In genomic region chr15:51736646-51737537, GRCh38 we compare ENCODE assay signal across 8 cellular contexts. TPM values are rescaled to one million over a fixed set of nuclear protein-coding genes. Genes with fewer than 3 reads are reported as not detected.
DNase-seq lines count a peak whose midpoint lies in the region; ATAC-seq and TF ChIP-seq lines count a peak whose summit lies in the region.

No MANE protein-coding gene starts in this region.

- TF ChIP-seq CTCF in BJ (IDR thresholded peaks at IDR 0.05; ENCODE audit: insufficient read depth, low read depth, low read length) = no peak
- no peak for TF ChIP-seq CTCF in left ventricle myocardium inferior (IDR thresholded peaks at IDR 0.05; ENCODE audit: borderline replicate concordance)
- TF ChIP-seq CTCF in psoas muscle (IDR thresholded peaks at IDR 0.05) = no peak

- POLR2A ChIA-PET in BJ (lab: Charles Lee) = no interaction called here

- H3K27me3 ChIP-seq in BJ (ENCODE audit: control insufficient read depth, insufficient read depth, low read length) (no peaks in the 10 kb centered on the region), left ventricle myocardium inferior (ENCODE audit: low read depth) (no peaks in the 10 kb centered on the region), psoas muscle (ENCODE audit: insufficient read depth in 3 of 3, low read length in 2 of 3) (no peaks in the 10 kb centered on the region)

- H3K36me3 ChIP-seq in BJ (ENCODE audit: control insufficient read depth, insufficient read depth, low read length) = no peaks in the 10 kb centered on the region
- no peaks in the 10 kb centered on the region for H3K36me3 ChIP-seq in left ventricle myocardium inferior
- H3K36me3 ChIP-seq in psoas muscle (ENCODE audit: insufficient read depth in 1 of 2, low read depth in 1 of 2) = no peaks in the 10 kb centered on the region

- CTCF ChIA-PET in BJ (lab: Yijun Ruan, JAX) = interaction anchor here (0.7 to 3.1 kb wide), 6 partner anchors 9 to 205 kb away, joined by 3 to 15 read pairs (median 5); no protein-coding TSS in a partner anchor

- ATAC-seq in GM19025 (IDR thresholded peaks at IDR 0.05; ENCODE audit: low read depth, unreplicated experiment) = peak; percentile 28
- peak; percentile 38 for ATAC-seq in HG03342 (IDR thresholded peaks at IDR 0.05; ENCODE audit: unreplicated experiment)
- ATAC-seq in activated naive CD4-positive, alpha-beta T cell treated with anti-CD3 and anti-CD28 coated beads, Interleukin-2, amount 50 U/mL, for 72 hours = peak; percentile 53 to 59
- peak; percentile 68 to 82 (median 76) for ATAC-seq in psoas muscle

- H3K36me3 Mint-ChIP-seq in activated naive CD4-positive, alpha-beta T cell treated with anti-CD3 and anti-CD28 coated beads, Interleukin-2, amount 50 U/mL, for 72 hours = peaks cover 4 to 11% of the 10 kb centered on the region in 2 donors

- WGBS in psoas muscle, 3 donors = 1 to 4% (median 1%) methylated on average over 46 to 74 of the region's 74 CpGs

- no peaks in the 10 kb centered on the region for H3K9me3 Mint-ChIP-seq in activated naive CD4-positive, alpha-beta T cell treated with anti-CD3 and anti-CD28 coated beads, Interleukin-2, amount 50 U/mL, for 72 hours

- H3K9me3 ChIP-seq in left ventricle myocardium inferior (replicated peaks) (no peaks in the 10 kb centered on the region), psoas muscle (no peaks in the 10 kb centered on the region)

- peak overlapping the region; percentile 69 to 73 for H3K27ac Mint-ChIP-seq in activated naive CD4-positive, alpha-beta T cell treated with anti-CD3 and anti-CD28 coated beads, Interleukin-2, amount 50 U/mL, for 72 hours

- intact Hi-C loops in left ventricle myocardium inferior (cut with micrococcal nuclease) = no loop called here
- intact Hi-C loops in psoas muscle (cut with DNase I) = no loop called here

- H3K4me3 ChIP-seq in BJ (ENCODE audit: low read depth, low read length) = peak overlapping the region; percentile 61
- H3K4me3 ChIP-seq in left ventricle myocardium inferior = peak overlapping the region; percentile 82
- H3K4me3 ChIP-seq in psoas muscle = peak overlapping the region; percentile 87

- DNase-seq in BJ (ENCODE audit: low read depth) = no peak
- DNase-seq in RKO (ENCODE audit: low spot score) = peak; percentile 53
- DNase-seq in activated naive CD4-positive, alpha-beta T cell treated with anti-CD3 and anti-CD28 coated beads, Interleukin-2, amount 50 U/mL, for 72 hours (ENCODE audit: low spot score in 2 of 2) = peak; percentile 48 to 64
- DNase-seq in left ventricle myocardium inferior = peak; percentile 53
- DNase-seq in psoas muscle = peak; percentile 44 to 75
- DNase-seq in epidermal melanocyte (ENCODE audit: insufficient read length, low spot score) = no peak

- H3K4me1 ChIP-seq in left ventricle myocardium inferior (peaks cover 40% of the 10 kb centered on the region), psoas muscle (peaks cover 40% of the 10 kb centered on the region)

- H3K27ac ChIP-seq in left ventricle myocardium inferior (replicated peaks) (peak overlapping the region; percentile 92), psoas muscle (peak overlapping the region; percentile 90)

RNA-seq across cellular contexts. Expression of gene LYSMD2, which starts 0.6 kb away (rescaled TPM):
- 3.4 and 5.8 TPM in 2 replicates for polyA plus RNA-seq in BJ (2011; rRNA removed)
- polyA minus RNA-seq in BJ (2011; rRNA and poly(A)+ RNA removed) = 0.43 and 0.82 TPM in 2 replicates
- 10 to 100 TPM; 10.7 to 16.5 TPM for total RNA-seq in activated naive CD4-positive, alpha-beta T cell treated with anti-CD3 and anti-CD28 coated beads, Interleukin-2, amount 50 U/mL, for 72 hours
- 4.2 TPM for total RNA-seq in left ventricle myocardium inferior
- total RNA-seq in psoas muscle = 10 to 100 TPM in 2 of 4 donors, 1 to 10 TPM in 2; 5.6 to 16.8 (median 9.8) TPM
- polyA plus RNA-seq in psoas muscle = 1 to 10 TPM; 4.3 to 9.7 (median 6.8) TPM

RNA-seq across cellular contexts. Expression of gene TMOD2, which starts 14.5 kb away (rescaled TPM):
- 1.1 and 2.2 TPM in 2 replicates for polyA plus RNA-seq in BJ (2011; rRNA removed)
- polyA minus RNA-seq in BJ (2011; rRNA and poly(A)+ RNA removed) = 0.81 and 1.5 TPM in 2 replicates
- 1 to 10 TPM; 2.8 to 3.6 TPM for total RNA-seq in activated naive CD4-positive, alpha-beta T cell treated with anti-CD3 and anti-CD28 coated beads, Interleukin-2, amount 50 U/mL, for 72 hours
- total RNA-seq in left ventricle myocardium inferior = 5.1 TPM
- 1 to 10 TPM; 2.1 to 5.8 (median 2.1) TPM for total RNA-seq in psoas muscle
- polyA plus RNA-seq in psoas muscle = 1 to 10 TPM in 1 of 3 donors, under 1 TPM in 2; 0.49 to 2.6 (median 0.82) TPM

RNA-seq across cellular contexts. Expression of gene SCG3, which starts 55.6 kb away (rescaled TPM):
- polyA plus RNA-seq in BJ (2011; rRNA removed) = not detected in 2 replicates
- not detected in 2 replicates for polyA minus RNA-seq in BJ (2011; rRNA and poly(A)+ RNA removed)
- under 1 TPM in 1 of 2 donors, not detected in 1; 0.11 TPM for total RNA-seq in activated naive CD4-positive, alpha-beta T cell treated with anti-CD3 and anti-CD28 coated beads, Interleukin-2, amount 50 U/mL, for 72 hours
- total RNA-seq in left ventricle myocardium inferior = not detected
- total RNA-seq in psoas muscle = not detected
- polyA plus RNA-seq in psoas muscle = under 1 TPM; 0.04 to 0.07 (median 0.06) TPM

Comparison
In these comparisons a context has a peak if more than half of its experiments do, and no peak if none do; other contexts are left out.
1. DNase-seq: peak in RKO (single experiment), activated naive CD4-positive, alpha-beta T cell treated with anti-CD3 and anti-CD28 coated beads, Interleukin-2, amount 50 U/mL, for 72 hours (2 of 2), left ventricle myocardium inferior (single experiment) and psoas muscle (2 of 2); none in BJ (single experiment) and epidermal melanocyte (single experiment).
2. Peak in every context shown above with its lines, with median percentiles within 50 percentile points of each other: H3K4me3 ChIP-seq and ATAC-seq.